34 cellular contexts compared by ENCODE assay signal in genomic region chr4:27042411-27042810, GRCh38.
"Had no signal": no experiment of that assay in that cellular context is flagged by ENCODE, and none has a peak within 500 bp of the region (broad histone marks: within the 10 kb centered on the region; RNA-seq: fewer than 3 reads in every experiment).

No MANE protein-coding gene starts in this region.

- H3K4me3 ChIP-seq: MG63 had no signal

- H3K27ac ChIP-seq: KMS-11 had no signal

- DNase-seq: Karpas-422, Kasumi-1, KG1, MG63, MM.1S, MV-4-11, NCI-H1048, NCI-H1092, NCI-H1092 treated with DMSO at 0.1 percent for 48 hours, NCI-H1105, NCI-H1105 treated with DMSO at 0.1 percent for 48 hours, NCI-H1417, NCI-H1417 treated with DMSO at 0.1 percent for 48 hours, NCI-H1436, NCI-H1436 treated with DMSO at 0.1 percent for 48 hours, NCI-H146, NCI-H1694, NCI-H1694 treated with DMSO at 0.1 percent for 48 hours, NCI-H187, NCI-H187 treated with DMSO at 0.1 percent for 48 hours, NCI-H1930, NCI-H2029, NCI-H2029 treated with DMSO at 0.1 percent for 48 hours, NCI-H2081, NCI-H2081 treated with DMSO at 0.1 percent for 48 hours, NCI-H2107, NCI-H2171, NCI-H2171 treated with DMSO at 0.1 percent for 48 hours, NCI-H2227 treated with DMSO at 0.1 percent for 48 hours, NCI-H226, NCI-H345, NCI-H446, NCI-H446 treated with DMSO at 0.1 percent for 48 hours had no signal

- H3K4me2 ChIP-seq: KMS-11 had no signal

- H3K9ac ChIP-seq: KMS-11 had no signal

- H3K27me3 ChIP-seq: MG63 had no signal

- H3K36me3 ChIP-seq: MG63 had no signal

- H3K9me3 ChIP-seq: MG63 had no signal
